Comparison of ENCODE assay signal across 1 cellular context in genomic region chr15:74489518-74490338, GRCh38.
TF ChIP-seq lines count a peak whose summit lies in the region.

No MANE protein-coding gene starts in this region.

TF ChIP-seq in GM12878, 131 proteins besides CTCF, POLR2A, EP300 and RAD21 (continued from another document):
- TF ChIP-seq POLR2AphosphoS5 (IDR thresholded peaks at IDR 0.05; ENCODE audit: low read length) (0 out of 2 replicates have a peak, but pooled peaks have one; percentile 36), ELK1 (IDR thresholded peaks at IDR 0.05; ENCODE audit: low read depth, low read length) (0 out of 2 replicates have a peak, but pooled peaks have one; percentile 37), CBFB (IDR thresholded peaks at IDR 0.05; ENCODE audit: low read depth) (no peak), TAF1 (IDR thresholded peaks at IDR 0.05; ENCODE audit: borderline replicate concordance, low read depth, low read length) (0 out of 2 replicates have a peak, but pooled peaks have one; percentile 40), EED (IDR thresholded peaks at IDR 0.05; ENCODE audit: low read depth) (0 out of 2 replicates have a peak, but pooled peaks have one; percentile 14), YY1 (IDR thresholded peaks at IDR 0.05; ENCODE audit: low read depth, low read length) (peak; percentile 82), SUPT20H (IDR thresholded peaks at IDR 0.05; ENCODE audit: borderline replicate concordance, control insufficient read depth, low read depth, low read length) (no peak), GABPA (IDR thresholded peaks at IDR 0.05; ENCODE audit: low read depth) (peak; percentile 72), IKZF2 (IDR thresholded peaks at IDR 0.05) (0 out of 4 replicates have a peak, but pooled peaks of 1 of the 2 experiments have one; percentile 37), IKZF1 (conservative IDR thresholded peaks at IDR 0.05) (peak; percentile 27; the same call in 1 of the 2 replicates), EGR1 (IDR thresholded peaks at IDR 0.05; ENCODE audit: borderline replicate concordance in 1 of 2, low read depth in 2 of 2, low read length in 2 of 2) (0 out of 3 replicates have a peak, but pooled peaks of 1 of the 2 experiments have one; percentile 11), GATAD2B (conservative IDR thresholded peaks at IDR 0.05; ENCODE audit: low read depth) (no peak), DPF2 (IDR thresholded peaks at IDR 0.05) (no peak), HCFC1 (IDR thresholded peaks at IDR 0.05; ENCODE audit: low read length) (0 out of 2 replicates have a peak, but pooled peaks have one; percentile 5), ETV6 (conservative IDR thresholded peaks at IDR 0.05 in 1 of 2, IDR thresholded peaks at IDR 0.05 in 1 of 2; ENCODE audit: borderline replicate concordance in 1 of 2, low read depth in 1 of 2) (peak in 1 of 2 experiments; percentile 67; a peak in 1 of 4 replicates), CEBPB (IDR thresholded peaks at IDR 0.05; ENCODE audit: borderline replicate concordance in 1 of 2, low read depth in 2 of 2, low read length in 2 of 2) (peak in 1 of 2 experiments; percentile 41; a peak in 1 of 4 replicates), SRF (IDR thresholded peaks at IDR 0.05; ENCODE audit: low read depth in 2 of 2, low read length in 2 of 2) (0 out of 4 replicates have a peak, but pooled peaks of 1 of the 2 experiments have one; percentile 28)
- TF ChIP-seq, protein P1, sequence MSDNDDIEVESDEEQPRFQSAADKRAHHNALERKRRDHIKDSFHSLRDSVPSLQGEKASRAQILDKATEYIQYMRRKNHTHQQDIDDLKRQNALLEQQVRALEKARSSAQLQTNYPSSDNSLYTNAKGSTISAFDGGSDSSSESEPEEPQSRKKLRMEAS (IDR thresholded peaks at IDR 0.05; ENCODE audit: low read depth, low read length): no peak
- TF ChIP-seq, protein P2, sequence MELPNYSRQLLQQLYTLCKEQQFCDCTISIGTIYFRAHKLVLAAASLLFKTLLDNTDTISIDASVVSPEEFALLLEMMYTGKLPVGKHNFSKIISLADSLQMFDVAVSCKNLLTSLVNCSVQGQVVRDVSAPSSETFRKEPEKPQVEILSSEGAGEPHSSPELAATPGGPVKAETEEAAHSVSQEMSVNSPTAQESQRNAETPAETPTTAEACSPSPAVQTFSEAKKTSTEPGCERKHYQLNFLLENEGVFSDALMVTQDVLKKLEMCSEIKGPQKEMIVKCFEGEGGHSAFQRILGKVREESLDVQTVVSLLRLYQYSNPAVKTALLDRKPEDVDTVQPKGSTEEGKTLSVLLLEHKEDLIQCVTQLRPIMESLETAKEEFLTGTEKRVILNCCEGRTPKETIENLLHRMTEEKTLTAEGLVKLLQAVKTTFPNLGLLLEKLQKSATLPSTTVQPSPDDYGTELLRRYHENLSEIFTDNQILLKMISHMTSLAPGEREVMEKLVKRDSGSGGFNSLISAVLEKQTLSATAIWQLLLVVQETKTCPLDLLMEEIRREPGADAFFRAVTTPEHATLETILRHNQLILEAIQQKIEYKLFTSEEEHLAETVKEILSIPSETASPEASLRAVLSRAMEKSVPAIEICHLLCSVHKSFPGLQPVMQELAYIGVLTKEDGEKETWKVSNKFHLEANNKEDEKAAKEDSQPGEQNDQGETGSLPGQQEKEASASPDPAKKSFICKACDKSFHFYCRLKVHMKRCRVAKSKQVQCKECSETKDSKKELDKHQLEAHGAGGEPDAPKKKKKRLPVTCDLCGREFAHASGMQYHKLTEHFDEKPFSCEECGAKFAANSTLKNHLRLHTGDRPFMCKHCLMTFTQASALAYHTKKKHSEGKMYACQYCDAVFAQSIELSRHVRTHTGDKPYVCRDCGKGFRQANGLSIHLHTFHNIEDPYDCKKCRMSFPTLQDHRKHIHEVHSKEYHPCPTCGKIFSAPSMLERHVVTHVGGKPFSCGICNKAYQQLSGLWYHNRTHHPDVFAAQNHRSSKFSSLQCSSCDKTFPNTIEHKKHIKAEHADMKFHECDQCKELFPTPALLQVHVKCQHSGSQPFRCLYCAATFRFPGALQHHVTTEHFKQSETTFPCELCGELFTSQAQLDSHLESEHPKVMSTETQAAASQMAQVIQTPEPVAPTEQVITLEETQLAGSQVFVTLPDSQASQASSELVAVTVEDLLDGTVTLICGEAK (IDR thresholded peaks at IDR 0.05; ENCODE audit: borderline replicate concordance): 0 out of 2 replicates have a peak, but pooled peaks have one; percentile 23
